Comparison of ENCODE assay signal across 18 cellular contexts in the genomic region with DNA sequence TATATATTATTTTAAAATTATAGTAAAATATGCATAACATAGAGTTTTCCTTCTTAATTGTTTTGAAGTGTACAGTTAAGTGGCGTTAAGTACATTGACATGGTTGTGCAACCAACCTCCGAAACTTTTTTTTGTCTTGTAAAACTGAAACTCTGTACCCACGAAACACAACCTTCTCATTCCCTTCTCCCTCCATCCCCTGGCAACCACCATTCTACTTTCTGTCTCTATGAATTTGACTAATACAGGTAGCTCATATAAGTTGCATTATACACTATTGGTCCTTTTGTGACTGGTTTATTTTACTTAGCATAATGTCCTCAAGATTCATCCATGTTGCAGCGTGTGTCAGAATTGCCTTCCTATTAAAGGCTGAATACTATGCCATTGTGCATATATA.
DNase-seq lines count a peak whose midpoint lies in the region; ATAC-seq and TF ChIP-seq lines count a peak whose summit lies in the region.
"Had no signal": no experiment of that assay in that cellular context is flagged by ENCODE, and none has a peak within 500 bp of the region (broad histone marks: within the 10 kb centered on the region; RNA-seq: fewer than 3 reads in every experiment).

No MANE protein-coding gene starts in this region.

- H3K4me1 ChIP-seq in stomach = no peaks in the 10 kb centered on the region
- H3K4me1 ChIP-seq in suprapubic skin = peaks cover 3% of the 10 kb centered on the region
- no peaks in the 10 kb centered on the region for H3K4me1 ChIP-seq in aorta (ENCODE audit: control insufficient read depth in 1 of 2, insufficient read depth in 2 of 2, low read length in 2 of 2)

- H3K9me3 ChIP-seq in stomach (no peaks in the 10 kb centered on the region), suprapubic skin (no peaks in the 10 kb centered on the region), aorta (ENCODE audit: control insufficient read depth, low read length) (peaks cover 2% of the 10 kb centered on the region)

- H3K27me3 ChIP-seq in stomach = no peaks in the 10 kb centered on the region
- no peaks in the 10 kb centered on the region for H3K27me3 ChIP-seq in suprapubic skin
- H3K27me3 ChIP-seq in aorta (ENCODE audit: control insufficient read depth in 1 of 2, insufficient read depth in 2 of 2, low read length in 1 of 2) = peaks cover 0 to 2% of the 10 kb centered on the region in 2 donors
- H3K27me3 ChIP-seq: foreskin keratinocyte had no signal

- no peak overlapping the region for H3K27ac ChIP-seq in stomach
- H3K27ac ChIP-seq in suprapubic skin = no peak overlapping the region
- H3K27ac ChIP-seq in aorta (ENCODE audit: low read depth in 1 of 2, low read length in 2 of 2) = no peak overlapping the region
- H3K27ac ChIP-seq: coronary artery, foreskin keratinocyte had no signal

- no peak for TF ChIP-seq POLR2A in stomach (IDR thresholded peaks at IDR 0.05)
- TF ChIP-seq POLR2A in suprapubic skin (IDR thresholded peaks at IDR 0.05) = no peak

- TF ChIP-seq EP300 in stomach (IDR thresholded peaks at IDR 0.05) (no peak), suprapubic skin (IDR thresholded peaks at IDR 0.05) (no peak)

- intact Hi-C loops in stomach (cut with DNase I; ENCODE audit: low total_unique reads) (no loop called here), aorta (cut with DNase I) (no loop called here)

- 73 to 89% (median 84%) methylated on average over 4 of the region's 4 CpGs for WGBS in stomach, 5 donors
- 81% methylated on average over 4 of the region's 4 CpGs for WGBS in suprapubic skin
- 87 to 89% methylated on average over 4 of the region's 4 CpGs for WGBS in aorta, 2 donors

- H3K36me3 ChIP-seq in stomach = no peaks in the 10 kb centered on the region
- H3K36me3 ChIP-seq in suprapubic skin = no peaks in the 10 kb centered on the region
- H3K36me3 ChIP-seq in aorta (ENCODE audit: control insufficient read depth in 1 of 2, insufficient read depth in 2 of 2, low read length in 1 of 2) = no peaks in the 10 kb centered on the region

- DNase-seq in NOMO-1 treated with DMSO at 0.1 percent for 48 hours (lab: John Stamatoyannopoulos, UW; ENCODE audit: unreplicated experiment) = peak; percentile 47
- DNase-seq in stomach = no peak
- no peak for DNase-seq in suprapubic skin (ENCODE audit: low spot score in 2 of 2)
- DNase-seq in EL = no peak
- DNase-seq in aorta = no peak
- DNase-seq: activated CD4-positive, CD25-positive, alpha-beta regulatory T cell; activated naive CD4-positive, alpha-beta T cell treated with anti-CD3 and anti-CD28 coated beads for 36 hours; foreskin keratinocyte; KBM-7; left colon; NCI-H1436 treated with DMSO at 0.1 percent for 48 hours; NCI-H345; right cardiac atrium had no signal

- TF ChIP-seq CTCF in stomach (IDR thresholded peaks at IDR 0.05) (no peak), suprapubic skin (IDR thresholded peaks at IDR 0.05) (no peak)

- ATAC-seq in GM18517 (IDR thresholded peaks at IDR 0.05; ENCODE audit: unreplicated experiment) = peak; percentile 82
- peak; percentile 88 for ATAC-seq in GM19438 (IDR thresholded peaks at IDR 0.05; ENCODE audit: low read depth, unreplicated experiment)
- peak; percentile 64 for ATAC-seq in HG03060 (IDR thresholded peaks at IDR 0.05; ENCODE audit: low read depth, unreplicated experiment)
- no peak for ATAC-seq in aorta (ENCODE audit: low FRiP score)
- ATAC-seq: foreskin keratinocyte, left colon, right cardiac atrium, Right ventricle myocardium inferior had no signal

- H3K4me3 ChIP-seq in stomach (no peak overlapping the region), suprapubic skin (no peak overlapping the region), aorta (ENCODE audit: low read length in 2 of 2) (no peak overlapping the region)
- H3K4me3 ChIP-seq: coronary artery had no signal
